ENCODE assay signal across 9 cellular contexts in genomic region chr5:14035859-14036440, GRCh38.
DNase-seq lines count a peak whose midpoint lies in the region; ATAC-seq, FAIRE-seq and TF ChIP-seq lines count a peak whose summit lies in the region.
"Had no signal": no experiment of that assay in that cellular context is flagged by ENCODE, and none has a peak within 500 bp of the region (broad histone marks: within the 10 kb centered on the region; RNA-seq: fewer than 3 reads in every experiment).

No MANE protein-coding gene starts in this region.

- no peaks in the 10 kb centered on the region for H3K79me2 ChIP-seq in GM23338 (replicated peaks; ENCODE audit: insufficient read depth)

- H3K36me3 ChIP-seq in GM23338 (ENCODE audit: insufficient read depth) (no peaks in the 10 kb centered on the region), muscle layer of duodenum (ENCODE audit: control insufficient read depth in 1 of 2, insufficient read depth in 2 of 2, low read length in 2 of 2) (no peaks in the 10 kb centered on the region), testis (ENCODE audit: low read depth, missing control alignments) (no peaks in the 10 kb centered on the region)

- H3K4me2 ChIP-seq in GM23338, result peak overlapping the region; percentile 61

- 28 to 38% methylated on average over 9 of the region's 9 CpGs for WGBS in testis, 2 donors

- H3K4me3 Mint-ChIP-seq in GM23338, result peak overlapping the region; percentile 63
- H3K4me3 Mint-ChIP-seq: activated naive CD8-positive, alpha-beta T cell had no signal

- no peaks in the 10 kb centered on the region for H4K20me1 ChIP-seq in GM23338 (replicated peaks; ENCODE audit: insufficient read depth)

- H3K9me2 ChIP-seq in GM23338 (ENCODE audit: insufficient read depth), result peaks cover 6% of the 10 kb centered on the region; the same call in 1 of the 2 replicates

- peak; percentile 94 for DNase-seq in GM23338 (ENCODE audit: low spot score)
- DNase-seq in NOMO-1 treated with dmso at 0.1 percent for 144 hours (lab: John Stamatoyannopoulos, UW; ENCODE audit: unreplicated experiment), result peak; percentile 64
- peak; percentile 100 for DNase-seq in epithelial cell of proximal tubule (ENCODE audit: low read depth)
- no peak for DNase-seq in activated gamma-delta T cell (lab: John Stamatoyannopoulos, UW)
- no peak for DNase-seq in HUDEP-2 (lab: John Stamatoyannopoulos, UW; ENCODE audit: unreplicated experiment in 76 of 76)
- DNase-seq in testis, result no peak

- TF ChIP-seq CTCF in GM23338 (conservative IDR thresholded peaks at IDR 0.05; ENCODE audit: low read depth in 2 of 2) (no peak), epithelial cell of proximal tubule (conservative IDR thresholded peaks at IDR 0.05; ENCODE audit: low read depth, low read length) (no peak), testis (IDR thresholded peaks at IDR 0.05) (no peak)

- FAIRE-seq in A204.1 (lab: Jason Lieb, UNC), result peak; percentile 97

- H3K9me3 ChIP-seq in muscle layer of duodenum (ENCODE audit: control insufficient read depth in 1 of 2, low read length in 2 of 2) (no peaks in the 10 kb centered on the region), testis (no peaks in the 10 kb centered on the region)

- no peaks in the 10 kb centered on the region for H3K9me3 Mint-ChIP-seq in GM23338

- H3K27me3 ChIP-seq in GM23338 (ENCODE audit: insufficient read depth) (no peaks in the 10 kb centered on the region), muscle layer of duodenum (ENCODE audit: low read depth, low read length) (no peaks in the 10 kb centered on the region), testis (no peaks in the 10 kb centered on the region)

- intact Hi-C loops in testis (cut with DNase I; ENCODE audit: low total_unique reads), result no loop called here

- no peak overlapping the region for H2AFZ ChIP-seq in GM23338

- H3K4me1 ChIP-seq in GM23338 (ENCODE audit: insufficient read depth) (peaks cover 26% of the 10 kb centered on the region), muscle layer of duodenum (ENCODE audit: control insufficient read depth in 1 of 2, insufficient read depth in 2 of 2, low read length in 2 of 2) (peaks cover 13 to 19% of the 10 kb centered on the region in 2 donors), testis (no peaks in the 10 kb centered on the region)

- peaks cover 45% of the 10 kb centered on the region for H3K4me1 Mint-ChIP-seq in GM23338

- H3F3A ChIP-seq in GM23338 (replicated peaks; ENCODE audit: low read depth), result no peaks in the 10 kb centered on the region

- peak overlapping the region; percentile 37 for H3K4me3 ChIP-seq in GM23338
- H3K4me3 ChIP-seq in epithelial cell of proximal tubule (ENCODE audit: low read depth, low read length), result peak overlapping the region; percentile 20
- H3K4me3 ChIP-seq in muscle layer of duodenum (ENCODE audit: low read depth in 1 of 2, low read length in 2 of 2), result peak overlapping the region; percentile 26 to 38
- H3K4me3 ChIP-seq in testis, result no peak overlapping the region

- peak overlapping the region; percentile 92 for H3K27ac Mint-ChIP-seq in GM23338
- H3K27ac Mint-ChIP-seq: activated naive CD8-positive, alpha-beta T cell had no signal

- peak; percentile 80 for ATAC-seq in GM23338

- TF ChIP-seq POLR2A in testis (IDR thresholded peaks at IDR 0.05), result no peak

- H3K27ac ChIP-seq in GM23338 (ENCODE audit: low read depth) (peak overlapping the region; percentile 68), muscle layer of duodenum (ENCODE audit: low read length) (peak overlapping the region; percentile 73), testis (no peak overlapping the region)

- H3K27me3 Mint-ChIP-seq in GM23338 (ENCODE audit: insufficient read depth, low read depth, poor library complexity), result peaks cover 17% of the 10 kb centered on the region

- no peaks in the 10 kb centered on the region; the same call in 2 of the 3 replicates for H3K36me3 Mint-ChIP-seq in GM23338 (ENCODE audit: low read depth)
- H3K36me3 Mint-ChIP-seq: activated naive CD8-positive, alpha-beta T cell had no signal

TF ChIP-seq in GM23338, 12 proteins besides CTCF, POLR2A, EP300 and RAD21:
- TF ChIP-seq ZNF331 (CRISPR knock-in tag; IDR thresholded peaks at IDR 0.05; ENCODE audit: low read depth) (no peak), CREB1 (CRISPR knock-in tag; IDR thresholded peaks at IDR 0.05; ENCODE audit: low read depth) (peak; percentile 69; the same call in 1 of the 2 replicates)

Comparison
In these comparisons a context has a peak if more than half of its experiments do, and no peak if none do; other contexts are left out.
1. DNase-seq: peak in GM23338 (single experiment), NOMO-1 treated with dmso at 0.1 percent for 144 hours (single experiment) and epithelial cell of proximal tubule (single experiment); none in activated gamma-delta T cell (single experiment), HUDEP-2 (0 of 76) and testis (single experiment).
2. H3K27ac ChIP-seq: peak in GM23338 (single experiment) and muscle layer of duodenum (single experiment); none in testis (0 of 2).
3. H3K4me3 ChIP-seq: peak in GM23338 (single experiment), epithelial cell of proximal tubule (single experiment) and muscle layer of duodenum (2 of 2); none in testis (0 of 2).